Comparison of ENCODE assay signal across 15 cellular contexts in the genomic region with DNA sequence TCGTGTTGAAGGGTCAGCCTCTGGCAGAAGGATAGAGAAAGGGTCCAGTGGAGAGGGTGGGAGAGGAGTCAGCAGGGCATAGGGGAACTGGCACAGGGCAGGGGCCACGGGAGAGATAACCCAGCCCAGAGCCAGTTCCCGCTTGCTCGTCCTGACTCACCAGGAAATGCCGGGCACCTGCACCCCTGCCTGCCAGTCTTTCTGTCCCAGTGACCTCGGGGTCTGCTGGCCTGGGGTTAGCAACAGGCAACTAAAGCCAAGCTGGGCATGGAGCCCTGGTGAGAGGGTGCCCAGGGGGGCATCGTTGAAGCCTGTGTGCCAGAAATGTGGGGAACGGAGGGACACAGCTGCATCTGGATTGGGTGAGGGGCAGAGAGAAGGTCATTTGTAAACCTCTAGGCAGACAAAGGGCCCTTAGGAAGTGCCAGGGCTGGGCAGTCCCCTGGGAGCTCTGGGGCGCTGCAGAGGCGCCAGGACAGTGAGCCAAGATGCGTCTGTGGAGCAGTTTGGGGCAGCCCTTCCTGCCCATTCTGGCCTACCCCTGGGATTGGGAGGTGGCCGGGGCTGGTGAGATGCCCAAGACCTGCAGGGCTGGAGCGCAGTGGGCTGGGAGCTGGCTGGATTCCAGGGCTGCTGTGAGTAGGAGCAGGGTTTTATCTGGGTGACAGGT. TPM values are rescaled to one million over a fixed set of nuclear protein-coding genes. Genes with fewer than 3 reads are reported as not detected.
DNase-seq lines count a peak whose midpoint lies in the region; ATAC-seq and TF ChIP-seq lines count a peak whose summit lies in the region.
"Had no signal": no experiment of that assay in that cellular context is flagged by ENCODE, and none has a peak within 500 bp of the region (broad histone marks: within the 10 kb centered on the region; RNA-seq: fewer than 3 reads in every experiment).

No MANE protein-coding gene starts in this region.

- no peaks in the 10 kb centered on the region for H3K36me3 Mint-ChIP-seq in type B pancreatic cell
- H3K36me3 Mint-ChIP-seq: T-cell had no signal

- peaks cover 13% of the 10 kb centered on the region for H3K27me3 Mint-ChIP-seq in type B pancreatic cell

- H3K27ac ChIP-seq in VCaP: peak overlapping the region; percentile 82
- H3K27ac ChIP-seq in lower lobe of right lung: no peak overlapping the region

- H3K9me3 Mint-ChIP-seq in type B pancreatic cell: no peaks in the 10 kb centered on the region
- H3K9me3 Mint-ChIP-seq: T-cell had no signal

- peaks cover 62% of the 10 kb centered on the region for H3K4me1 ChIP-seq in lower lobe of right lung

- peaks cover 61% of the 10 kb centered on the region for H3K36me3 ChIP-seq in lower lobe of right lung

- H3K9me3 ChIP-seq in lower lobe of right lung: no peaks in the 10 kb centered on the region

- peak overlapping the region; percentile 58 for H3K4me3 Mint-ChIP-seq in type B pancreatic cell
- H3K4me3 Mint-ChIP-seq: T-cell had no signal

- H3K27me3 ChIP-seq in lower lobe of right lung (ENCODE audit: low read depth): no peaks in the 10 kb centered on the region

- peak; percentile 55 for DNase-seq in Right ventricle myocardium superior
- no peak for DNase-seq in cardiac septum (ENCODE audit: low spot score)
- peak; percentile 41 for DNase-seq in lower lobe of right lung
- DNase-seq in type B pancreatic cell (ENCODE audit: extremely low spot score, unreplicated experiment): no peak
- DNase-seq in AML-193 (lab: John Stamatoyannopoulos, UW): no peak
- DNase-seq: activated CD4-positive, alpha-beta T cell treated with anti-CD3 and anti-CD28 coated beads, Interleukin-2, amount 50 U/mL, for 1 hour; DND-41; foreskin fibroblast; NCI-H1436 treated with DMSO at 0.1 percent for 48 hours; NCI-H774; T-cell had no signal

- peaks cover 27% of the 10 kb centered on the region for H3K4me1 Mint-ChIP-seq in type B pancreatic cell (ENCODE audit: unreplicated experiment)

- no peak for ATAC-seq in Right ventricle myocardium superior (ENCODE audit: poor library complexity)
- no peak for ATAC-seq in lower lobe of right lung
- no peak for ATAC-seq in GM18909 (IDR thresholded peaks at IDR 0.05; ENCODE audit: poor library complexity, unreplicated experiment)
- ATAC-seq in HG02623 (IDR thresholded peaks at IDR 0.05; ENCODE audit: unreplicated experiment): no peak
- ATAC-seq: T-cell had no signal

- H3K4me3 ChIP-seq in lower lobe of right lung: no peak overlapping the region

- intact Hi-C loops in Right ventricle myocardium superior (cut with DNase I): no loop called here
- intact Hi-C loops in cardiac septum (cut with DNase I): no loop called here
- intact Hi-C loops in lower lobe of right lung (cut with DNase I): no loop called here

- peak overlapping the region; percentile 70 for H3K27ac Mint-ChIP-seq in type B pancreatic cell
- H3K27ac Mint-ChIP-seq: T-cell had no signal

- TF ChIP-seq CTCF in VCaP (conservative IDR thresholded peaks at IDR 0.05) (no peak), lower lobe of right lung (IDR thresholded peaks at IDR 0.05) (no peak), type B pancreatic cell (conservative IDR thresholded peaks at IDR 0.05) (no peak)

RNA-seq across cellular contexts. Expression of gene TNFAIP2, which starts 5.5 kb away (rescaled TPM):
- total RNA-seq in Right ventricle myocardium superior (46.7 TPM), cardiac septum (31.3 TPM), lower lobe of right lung (254 TPM), type B pancreatic cell (ENCODE audit: low replicate concordance) (21.5 and 28.5 TPM in 2 replicates)

RNA-seq across cellular contexts. Expression of gene EXOC3L4, which starts 34.2 kb away (rescaled TPM):
- total RNA-seq in Right ventricle myocardium superior (0.38 TPM), cardiac septum (0.46 TPM), lower lobe of right lung (3.6 TPM), type B pancreatic cell (ENCODE audit: low replicate concordance) (4.0 and 4.1 TPM in 2 replicates)
- total RNA-seq: A673 had no signal

RNA-seq across cellular contexts. Expression of gene LBHD2, which starts 44.8 kb away (rescaled TPM):
- not detected for total RNA-seq in Right ventricle myocardium superior
- not detected for total RNA-seq in cardiac septum
- total RNA-seq in lower lobe of right lung: not detected
- not detected in 2 replicates for total RNA-seq in type B pancreatic cell (ENCODE audit: low replicate concordance)
- total RNA-seq: T-cell had no signal

Comparison
In these comparisons a context has a peak if more than half of its experiments do, and no peak if none do; other contexts are left out.
1. DNase-seq: peak in Right ventricle myocardium superior (single experiment) and lower lobe of right lung (single experiment); none in cardiac septum (single experiment), type B pancreatic cell (single experiment) and AML-193 (0 of 2).